In the genomic region with DNA sequence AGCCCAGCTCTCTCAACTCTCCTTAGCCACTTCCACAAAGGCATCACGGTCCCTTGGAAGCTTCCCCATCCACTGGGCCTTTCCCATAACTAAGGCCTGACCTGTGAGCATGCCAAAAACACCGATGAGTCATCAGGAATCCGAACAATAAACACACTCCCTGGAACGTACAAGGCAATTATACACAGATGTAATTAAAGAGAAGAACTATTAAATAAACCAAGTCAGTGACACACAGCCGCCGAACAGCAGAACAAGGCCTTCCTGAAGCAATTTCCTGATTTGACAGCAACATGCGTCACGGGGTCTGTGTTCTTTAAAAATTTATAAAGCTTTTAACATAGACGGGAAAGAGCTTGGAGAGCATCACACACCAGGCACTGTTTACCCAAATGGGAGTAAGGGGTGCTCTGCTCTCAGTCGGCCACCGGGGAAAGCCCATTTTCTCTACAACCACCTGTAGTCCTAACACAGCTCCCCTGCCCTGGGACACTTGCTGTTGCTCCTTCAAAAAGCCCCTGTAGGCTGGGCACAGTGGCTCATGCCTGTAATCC, we compare ENCODE assay signal across 8 cellular contexts. TPM values are rescaled to one million over a fixed set of nuclear protein-coding genes. Genes with fewer than 3 reads are reported as not detected.
A peak's percentile ranks its signal among the peaks of the same experiment; 100 is the strongest.
DNase-seq lines count a peak whose midpoint lies in the region; ATAC-seq, FAIRE-seq and TF ChIP-seq lines count a peak whose summit lies in the region.
"Had no signal": no experiment of that assay in that cellular context is flagged by ENCODE, and none has a peak within 500 bp of the region (broad histone marks: within the 10 kb centered on the region; RNA-seq: fewer than 3 reads in every experiment).

No MANE protein-coding gene starts in this region.

- no peak overlapping the region; the same call in 1 of the 2 replicates for H3K18ac ChIP-seq in IMR-90 (ENCODE audit: low read depth, low read length)

- TF ChIP-seq EP300 in K562 (IDR thresholded peaks at IDR 0.05; ENCODE audit: low read length) = no peak

- H2BK20ac ChIP-seq in IMR-90 (ENCODE audit: low read depth, low read length) = peak overlapping the region; percentile 77; the same call in 1 of the 2 replicates

- intact Hi-C loops in IMR-90 (cut with micrococcal nuclease) = no loop called here
- intact Hi-C loops in K562 (cut with micrococcal nuclease) = no loop called here
- intact Hi-C loops in upper lobe of right lung (cut with DNase I) = no loop called here

- H3K23ac ChIP-seq in IMR-90 (ENCODE audit: low read depth, low read length) = 0 out of 2 replicates have a peak overlapping the region, but pooled peaks have one; percentile 61

- in situ Hi-C loops in IMR-90 (cut with MboI; ENCODE audit: low sequenced_read_pairs) = no loop called here
- in situ Hi-C loops in K562 (cut with MboI) = no loop called here

- no peaks in the 10 kb centered on the region for H3K79me2 ChIP-seq in K562 (ENCODE audit: control insufficient read depth, insufficient read depth, low read length)

- H3K9me1 ChIP-seq in IMR-90 (ENCODE audit: insufficient read depth, low read length) (peaks cover 12% of the 10 kb centered on the region), K562 (ENCODE audit: control insufficient read depth, insufficient read depth, low read length) (no peaks in the 10 kb centered on the region)

- H3K9me3 ChIP-seq in IMR-90 (ENCODE audit: control insufficient read depth, insufficient read depth, low read length) = no peaks in the 10 kb centered on the region
- H3K9me3 ChIP-seq in K562 (replicated peaks; ENCODE audit: control insufficient read depth, insufficient read depth, low read depth, low read length) = no peaks in the 10 kb centered on the region
- H3K9me3 ChIP-seq in upper lobe of right lung = no peaks in the 10 kb centered on the region

- H3K27me3 ChIP-seq in IMR-90 (ENCODE audit: control insufficient read depth, insufficient read depth, low read length) (no peaks in the 10 kb centered on the region), K562 (ENCODE audit: control insufficient read depth in 2 of 2, insufficient read depth in 2 of 2, low read length in 2 of 2) (no peaks in the 10 kb centered on the region), layer of hippocampus (ENCODE audit: control insufficient read depth, insufficient read depth, low read length) (no peaks in the 10 kb centered on the region), upper lobe of right lung (no peaks in the 10 kb centered on the region)

- TF ChIP-seq RAD21 in IMR-90 (IDR thresholded peaks at IDR 0.05; ENCODE audit: low read length) = no peak
- no peak for TF ChIP-seq RAD21 in K562 (CRISPR knock-in tag; conservative IDR thresholded peaks at IDR 0.05 in 1 of 2, IDR thresholded peaks at IDR 0.05 in 1 of 2)

- H3K79me1 ChIP-seq in IMR-90 (ENCODE audit: low read depth in 1 of 2, low read length in 2 of 2) = peaks cover 3 to 6% of the 10 kb centered on the region in 2 experiments; a peak in 1 of 4 replicates

- no peak for TF ChIP-seq POLR2A in IMR-90 (IDR thresholded peaks at IDR 0.05; ENCODE audit: low read depth, low read length)
- TF ChIP-seq POLR2A in K562 (conservative IDR thresholded peaks at IDR 0.05) = no peak

- H3K4me1 ChIP-seq in IMR-90 (ENCODE audit: control insufficient read depth, insufficient read depth, low read length) = peaks cover 24% of the 10 kb centered on the region
- H3K4me1 ChIP-seq in K562 (replicated peaks in 1 of 2; ENCODE audit: control insufficient read depth in 2 of 2, insufficient read depth in 2 of 2, low read length in 2 of 2) = peaks cover 0 to 3% of the 10 kb centered on the region in 2 experiments; a peak in 1 of 5 replicates
- H3K4me1 ChIP-seq in upper lobe of right lung = peaks cover 20% of the 10 kb centered on the region

- no peak for TF ChIP-seq CTCF in IMR-90 (conservative IDR thresholded peaks at IDR 0.05; ENCODE audit: low read depth, low read length)
- TF ChIP-seq CTCF in K562 (IDR thresholded peaks at IDR 0.05 in 2 of 3, conservative IDR thresholded peaks at IDR 0.05 in 1 of 3; ENCODE audit: insufficient read depth in 2 of 3, low read depth in 1 of 3, low read length in 3 of 3) = no peak
- TF ChIP-seq CTCF in upper lobe of right lung (IDR thresholded peaks at IDR 0.05) = no peak

- no CpG with 5 or more reads among the region's 11 CpGs for WGBS in IMR-90 (ENCODE audit: extremely low coverage in 2 of 2, insufficient read length in 1 of 2), 2 experiments
- WGBS in K562 (ENCODE audit: insufficient coverage, low coverage, missing lambda C conversion rate) = 66% methylated on average over 11 of the region's 11 CpGs

- no peak for FAIRE-seq in K562 (lab: Jason Lieb, UNC)

- peak overlapping the region; percentile 76 for H3K4ac ChIP-seq in IMR-90 (ENCODE audit: low read depth, low read length)

- dilution Hi-C loops in IMR-90 (cut with HindIII; ENCODE audit: low sequenced_read_pairs, unreplicated experiment) = no loop called here

- POLR2A ChIA-PET in IMR-90 (lab: Charles Lee; ENCODE audit: unreplicated experiment) (no interaction called here), K562 (lab: Yijun Ruan, JAX) (no interaction called here)

- H3K4me2 ChIP-seq in IMR-90 (ENCODE audit: low read depth, low read length) = peak overlapping the region; percentile 30; the same call in 1 of the 2 replicates
- no peak overlapping the region for H3K4me2 ChIP-seq in K562 (ENCODE audit: insufficient read depth, low read length)

- no peak overlapping the region for H2BK15ac ChIP-seq in IMR-90 (ENCODE audit: low read depth, low read length)

- H3K9ac ChIP-seq in IMR-90 (ENCODE audit: low read depth, low read length) (no peak overlapping the region), K562 (ENCODE audit: insufficient read depth in 1 of 2, low read depth in 2 of 2, low read length in 2 of 2) (no peak overlapping the region)

- peak overlapping the region; percentile 74 for H4K91ac ChIP-seq in IMR-90 (ENCODE audit: insufficient read depth, low read depth, low read length)

- H4K20me1 ChIP-seq in IMR-90 (ENCODE audit: insufficient read depth, low read length) = peaks cover 3% of the 10 kb centered on the region; the same call in 1 of the 2 replicates
- H4K20me1 ChIP-seq in K562 (replicated peaks; ENCODE audit: control insufficient read depth, insufficient read depth, low read length) = no peaks in the 10 kb centered on the region

- DNase-seq in IMR-90 (peak; percentile 99), K562 (ENCODE audit: extremely low read depth in 1 of 4, low spot score in 3 of 4) (no peak), upper lobe of right lung (peak; percentile 65), CD1c-positive myeloid dendritic cell (ENCODE audit: extremely low spot score) (no peak)
- DNase-seq in activated T-cell treated with anti-CD3 and anti-CD28 coated beads, Interleukin-2, amount 50 U/mL, for 48 hours = no peak
- DNase-seq: naive B cell had no signal

- peak overlapping the region; percentile 62 for H2AK9ac ChIP-seq in IMR-90 (replicated peaks; ENCODE audit: low read depth, low read length, poor library complexity)

- no TSS peak for BruUV-seq in IMR-90 (replicated peaks; lab: Mats Ljungman, UMichigan)
- BruUV-seq in K562 (replicated peaks; lab: Mats Ljungman, UMichigan) = no TSS peak

- H4K8ac ChIP-seq in IMR-90 (ENCODE audit: low read depth in 2 of 2, low read length in 2 of 2) = peak overlapping the region in 1 of 2 experiments; percentile 77; a peak in 2 of 4 replicates

- peak; percentile 86 for ATAC-seq in IMR-90 (ENCODE audit: low read depth)
- ATAC-seq in K562 = no peak
- peak; percentile 93 for ATAC-seq in upper lobe of right lung
- no peak for ATAC-seq in GM21390 (IDR thresholded peaks at IDR 0.05; ENCODE audit: unreplicated experiment)

- peak overlapping the region; percentile 59 for H2AFZ ChIP-seq in IMR-90 (replicated peaks; ENCODE audit: low read length, poor library complexity)
- H2AFZ ChIP-seq in K562 (ENCODE audit: low read depth, low read length) = no peak overlapping the region

- H3K27ac ChIP-seq in IMR-90 (ENCODE audit: insufficient read depth, low read length) (peak overlapping the region; percentile 73), K562 (ENCODE audit: extremely low read depth, low read depth, low read length) (no peak overlapping the region), layer of hippocampus (ENCODE audit: low read depth, low read length) (peak overlapping the region; percentile 13), upper lobe of right lung (peak overlapping the region; percentile 88)

- H3K14ac ChIP-seq in IMR-90 (replicated peaks; ENCODE audit: low read depth, low read length) = no peak overlapping the region

- no peak overlapping the region for H3K4me3 ChIP-seq in IMR-90 (ENCODE audit: insufficient read depth, low read depth, low read length)
- no peak overlapping the region for H3K4me3 ChIP-seq in K562
- H3K4me3 ChIP-seq in upper lobe of right lung = no peak overlapping the region

- peak overlapping the region; percentile 78 for H2BK120ac ChIP-seq in IMR-90 (ENCODE audit: low read depth, low read length)

- peaks cover 6% of the 10 kb centered on the region for H3K36me3 ChIP-seq in IMR-90 (ENCODE audit: control insufficient read depth, insufficient read depth, low read length)
- H3K36me3 ChIP-seq in K562 (ENCODE audit: control insufficient read depth, insufficient read depth, low read length) = peaks cover 7% of the 10 kb centered on the region; the same call in 2 of the 3 replicates
- peaks cover 2% of the 10 kb centered on the region for H3K36me3 ChIP-seq in upper lobe of right lung

- H2AK5ac ChIP-seq in IMR-90 (ENCODE audit: low read depth, low read length) = peak overlapping the region; percentile 67; the same call in 1 of the 2 replicates

- peak overlapping the region; percentile 74 for H2BK5ac ChIP-seq in IMR-90 (ENCODE audit: low read depth, low read length, poor library complexity, severe bottlenecking)

- CTCF ChIA-PET in IMR-90 (lab: Yijun Ruan, JAX) (interaction anchor here (0.6 kb wide), 1 partner anchor 22 kb away, joined by 3 read pairs; no protein-coding TSS in a partner anchor), K562 (lab: Yijun Ruan, JAX; ENCODE audit: low intra/inter-chr PET ratio) (no interaction called here)

- H3K56ac ChIP-seq in IMR-90 (ENCODE audit: extremely low read depth, insufficient read depth, low read length) = no peak overlapping the region

- no peak overlapping the region; the same call in 1 of the 2 replicates for H4K5ac ChIP-seq in IMR-90 (ENCODE audit: low read depth, low read length)

RNA-seq across cellular contexts. Expression of gene COG7, which starts 29.4 kb away (rescaled TPM):
- total RNA-seq in IMR-90 (2012; rRNA removed) (25.6 and 28.5 TPM in 2 replicates), K562 (2014; rRNA removed) (10.3 and 15.6 TPM in 2 replicates), K562 (2014; rRNA removed; fragmentation: Illumina TruSeq; extraction: Trizol) (10.1 and 12.6 TPM in 2 replicates), K562 (2015; rRNA removed; fragmentation: Illumina TruSeq; extraction: Trizol) (15.1 and 17.4 TPM in 2 replicates), K562 (2021) (15.7 and 16.0 TPM in 2 replicates), upper lobe of right lung (21.2 TPM)
- polyA plus RNA-seq in IMR-90 (2012; rRNA removed) (43.7 and 49.2 TPM in 2 replicates), K562 (2011; rRNA removed) (17.4 and 33.4 TPM in 2 replicates), K562 (2014; fragmentation: Illumina TruSeq; extraction: Trizol) (17.6 and 18.9 TPM in 2 replicates), K562 (2014; fragmentation: Nextera tagmentation; extraction: Ambion mirVana) (1 to 10 TPM; 3.8 to 7.6 TPM), K562 (2014; rRNA removed) (13.4 and 16.6 TPM in 2 replicates)
- 22.4 and 39.2 TPM in 2 replicates for polyA plus RNA-seq in IMR-90 (2012; cell fraction: cytosol; rRNA removed)
- 79.3 and 108 TPM in 2 replicates for polyA plus RNA-seq in IMR-90 (2012; cell fraction: nucleus; rRNA removed; ENCODE audit: low replicate concordance)
- total RNA-seq in K562 (2011; cell fraction: chromatin; rRNA removed; ENCODE audit: low replicate concordance) = 130 and 148 TPM in 2 replicates
- total RNA-seq in K562 (2011; cell fraction: nucleolus; rRNA removed) = 64.2 and 80.3 TPM in 2 replicates
- 81.6 and 84.3 TPM in 2 replicates for total RNA-seq in K562 (2011; cell fraction: nucleoplasm; rRNA removed)
- polyA plus RNA-seq in K562 (2011; cell fraction: cytosol; rRNA removed) = 39.4 and 44.8 TPM in 2 replicates
- 62.0 and 68.1 TPM in 2 replicates for polyA plus RNA-seq in K562 (2011; cell fraction: nucleus; rRNA removed)
- polyA plus RNA-seq in K562 (2012) = 12.1 and 16.8 TPM in 2 replicates
- polyA minus RNA-seq in K562 (2011; rRNA and poly(A)+ RNA removed) = 28.9 and 31.1 TPM in 2 replicates
- polyA minus RNA-seq in K562 (2011; cell fraction: cytosol; rRNA and poly(A)+ RNA removed) = 13.2 and 19.2 TPM in 2 replicates
- 18.8 and 25.3 TPM in 2 replicates for polyA minus RNA-seq in K562 (2011; cell fraction: nucleus; rRNA and poly(A)+ RNA removed)

Comparison
In these comparisons a context has a peak if more than half of its experiments do, and no peak if none do; other contexts are left out.
1. ATAC-seq: peak in IMR-90 (single experiment) and upper lobe of right lung (single experiment); none in K562 (single experiment) and GM21390 (single experiment).
2. DNase-seq: peak in IMR-90 (single experiment) and upper lobe of right lung (single experiment); none in K562 (0 of 4), activated T-cell treated with anti-CD3 and anti-CD28 coated beads, Interleukin-2, amount 50 U/mL, for 48 hours (0 of 2) and CD1c-positive myeloid dendritic cell (single experiment).